ENCODE assay signal across 8 cellular contexts in the genomic region with DNA sequence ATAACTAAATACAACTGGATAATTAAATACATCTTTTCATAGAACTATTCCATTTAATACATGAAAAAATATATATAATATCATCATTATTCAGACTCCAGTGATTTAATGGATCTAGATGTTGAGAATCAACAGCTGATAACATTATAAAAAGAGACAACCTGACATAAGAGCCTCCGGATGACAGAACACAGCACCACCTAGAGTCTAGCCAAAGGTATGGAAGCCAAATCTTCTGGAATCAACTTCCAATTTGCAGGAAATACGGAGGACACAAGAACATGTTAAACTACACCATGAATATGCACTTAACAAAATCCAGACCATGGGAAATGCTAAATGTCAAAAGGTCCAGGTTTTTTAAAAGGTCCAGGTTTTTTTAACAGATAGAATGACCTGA. TPM values are rescaled to one million over a fixed set of nuclear protein-coding genes. Genes with fewer than 3 reads are reported as not detected.
DNase-seq lines count a peak whose midpoint lies in the region; FAIRE-seq and TF ChIP-seq lines count a peak whose summit lies in the region.

No MANE protein-coding gene starts in this region.

- H3K36me3 Mint-ChIP-seq in astrocyte (ENCODE audit: low read depth, unreplicated experiment): peaks cover 10% of the 10 kb centered on the region

- peaks cover 3% of the 10 kb centered on the region for H3K79me2 ChIP-seq in astrocyte (ENCODE audit: insufficient read depth, low read length)

- no peak overlapping the region for H3K27ac Mint-ChIP-seq in astrocyte (ENCODE audit: unreplicated experiment)

- peaks cover 4% of the 10 kb centered on the region for H4K20me1 ChIP-seq in astrocyte (ENCODE audit: insufficient read depth, low read length)

- no peak overlapping the region for H3K27ac ChIP-seq in astrocyte (ENCODE audit: low read depth, low read length)

- H3K9me3 Mint-ChIP-seq in astrocyte (ENCODE audit: unreplicated experiment): peaks cover 12% of the 10 kb centered on the region

- H3K9me3 ChIP-seq in BE2C (no peaks in the 10 kb centered on the region), astrocyte (ENCODE audit: insufficient read depth, low read depth, low read length) (no peaks in the 10 kb centered on the region)

- H3K27me3 ChIP-seq in BE2C: no peaks in the 10 kb centered on the region
- no peaks in the 10 kb centered on the region for H3K27me3 ChIP-seq in astrocyte (ENCODE audit: insufficient read depth, low read length)

- H3K4me3 ChIP-seq in BE2C (ENCODE audit: low read depth, low read length): no peak overlapping the region
- no peak overlapping the region for H3K4me3 ChIP-seq in astrocyte (ENCODE audit: insufficient read depth, low read depth, low read length)

- H3K4me1 Mint-ChIP-seq in astrocyte (ENCODE audit: low read depth, unreplicated experiment): no peaks in the 10 kb centered on the region

- no peak overlapping the region for H3K4me2 ChIP-seq in astrocyte (ENCODE audit: low read length)

- H3K9ac ChIP-seq in astrocyte (ENCODE audit: low read length): no peak overlapping the region

- no peak for FAIRE-seq in astrocyte (lab: Jason Lieb, UNC)

- no peaks in the 10 kb centered on the region for H3K27me3 Mint-ChIP-seq in astrocyte (ENCODE audit: low read depth, unreplicated experiment)

- H3K4me1 ChIP-seq in BE2C (no peaks in the 10 kb centered on the region), astrocyte (ENCODE audit: insufficient read depth, low read length) (no peaks in the 10 kb centered on the region)

- no peak overlapping the region for H3K4me3 Mint-ChIP-seq in astrocyte (ENCODE audit: unreplicated experiment)

- H3K36me3 ChIP-seq in BE2C: no peaks in the 10 kb centered on the region
- H3K36me3 ChIP-seq in astrocyte (ENCODE audit: insufficient read depth, low read length): no peaks in the 10 kb centered on the region

- H2AFZ ChIP-seq in astrocyte (ENCODE audit: low read depth, low read length): no peak overlapping the region

- TF ChIP-seq CTCF in BE2C (IDR thresholded peaks at IDR 0.05; ENCODE audit: low read depth, low read length) (peak; percentile 83), astrocyte (IDR thresholded peaks at IDR 0.05; ENCODE audit: insufficient read depth, low read depth, low read length) (peak; percentile 72)

- peak; percentile 42 for DNase-seq in BE2C
- DNase-seq in HT1080 (ENCODE audit: low read depth): peak; percentile 42
- DNase-seq in astrocyte (ENCODE audit: low read depth): no peak
- peak; percentile 39 for DNase-seq in kidney glomerular epithelial cell (lab: John Stamatoyannopoulos, UW)
- no peak for DNase-seq in putamen (ENCODE audit: low spot score)
- DNase-seq in hippocampal formation (lab: John Stamatoyannopoulos, UW): no peak
- DNase-seq in NCI-H1417 (lab: John Stamatoyannopoulos, UW): no peak
- DNase-seq in COLO668 (lab: John Stamatoyannopoulos, UW; ENCODE audit: unreplicated experiment): no peak

RNA-seq across cellular contexts. Expression of a gene that starts 55.0 kb away (rescaled TPM):
- 133 TPM for polyA plus RNA-seq in BE2C (2012; ENCODE audit: insufficient read depth, insufficient read length, low read depth)
- 22.7 and 23.0 TPM in 2 replicates for total RNA-seq in HT1080 (2014; rRNA removed; shearing (Covaris generic))
- polyA plus RNA-seq in HT1080 (2015; cell fraction: cytosol; rRNA removed): 14.3 and 17.4 TPM in 2 replicates
- polyA plus RNA-seq in HT1080 (2015; cell fraction: nucleus; rRNA removed): 51.1 and 57.1 TPM in 2 replicates
- 24.2 and 25.3 TPM in 2 replicates for total RNA-seq in astrocyte

Comparison
In these comparisons a context has a peak if more than half of its experiments do, and no peak if none do; other contexts are left out.
1. DNase-seq: peak in BE2C (single experiment), HT1080 (single experiment) and kidney glomerular epithelial cell (single experiment); none in astrocyte (single experiment), putamen (single experiment), hippocampal formation (0 of 2), NCI-H1417 (0 of 3) and COLO668 (single experiment).